ENCODE assay signal across 19 cellular contexts in genomic region chr20:40359127-40359892, GRCh38.
DNase-seq lines count a peak whose midpoint lies in the region; ATAC-seq and TF ChIP-seq lines count a peak whose summit lies in the region.
"Had no signal": no experiment of that assay in that cellular context is flagged by ENCODE, and none has a peak within 500 bp of the region (broad histone marks: within the 10 kb centered on the region; RNA-seq: fewer than 3 reads in every experiment).

No MANE protein-coding gene starts in this region.

- no peaks in the 10 kb centered on the region for H3K4me1 Mint-ChIP-seq in MCF 10A (ENCODE audit: insufficient read depth, unreplicated experiment)

- POLR2A ChIA-PET in MCF 10A (lab: Yijun Ruan, JAX), result interaction anchor here (0.9 to 1.0 kb wide), 2 partner anchors 20 to 72 kb away, joined by 3 to 4 read pairs; no protein-coding TSS in a partner anchor

- no peak overlapping the region for H3K4me3 ChIP-seq in coronary artery
- H3K4me3 ChIP-seq: BLaER1, SJSA1 had no signal

- H3K4me3 Mint-ChIP-seq in MCF 10A (ENCODE audit: unreplicated experiment), result no peak overlapping the region

- DNase-seq in SKM-1 treated with dmso at 0.1 percent for 144 hours (lab: John Stamatoyannopoulos, UW; ENCODE audit: unreplicated experiment), result peak; percentile 22
- DNase-seq in SKM-1 (lab: John Stamatoyannopoulos, UW; ENCODE audit: unreplicated experiment), result no peak
- peak; percentile 38 for DNase-seq in NOMO-1 treated with DMSO at 0.1 percent for 48 hours (lab: John Stamatoyannopoulos, UW; ENCODE audit: unreplicated experiment)
- DNase-seq in left lobe of liver (ENCODE audit: low spot score), result no peak
- DNase-seq in MCF 10A (ENCODE audit: unreplicated experiment), result no peak
- no peak for DNase-seq in coronary artery (ENCODE audit: low spot score)
- DNase-seq in activated CD4-positive, alpha-beta T cell treated with anti-CD3 and anti-CD28 coated beads, Interleukin-2, amount 50 U/mL, for 1 hour, result no peak
- DNase-seq: KBM-7; NCI-H1092 treated with DMSO at 0.1 percent for 48 hours; NCI-H1694; NCI-H510A; NCI-H748 treated with DMSO at 0.1 percent for 48 hours; NK-92 treated with Interleukin-12 subunit alpha and Interleukin-12 subunit beta, amount 100 ng/mL, for 24 hours; PC-3; RPMI8226; T-helper 1 cell had no signal

- peaks cover 3% of the 10 kb centered on the region for H3K36me3 Mint-ChIP-seq in MCF 10A (ENCODE audit: insufficient read depth, unreplicated experiment)

- no TSS peak for BruUV-seq in MCF 10A (replicated peaks; lab: Mats Ljungman, UMichigan)

- H3K27me3 Mint-ChIP-seq in MCF 10A (ENCODE audit: insufficient read depth, unreplicated experiment), result no peaks in the 10 kb centered on the region

- no peaks in the 10 kb centered on the region for H3K9me3 Mint-ChIP-seq in MCF 10A (ENCODE audit: unreplicated experiment)

- intact Hi-C loops in MCF 10A (cut with micrococcal nuclease), result no loop called here

- CTCF ChIA-PET in MCF 10A (lab: Yijun Ruan, JAX), result interaction anchor here (0.6 to 1.6 kb wide), 5 partner anchors 139 to 1094 kb away, joined by 3 to 4 read pairs (median 3); partner anchors contain the start of gene MAFB

- ATAC-seq in left lobe of liver, result peak; percentile 19
- ATAC-seq: HepG2, PC-3 had no signal

- TF ChIP-seq CTCF in MCF 10A (IDR thresholded peaks at IDR 0.05; ENCODE audit: unreplicated experiment) (no peak), coronary artery (IDR thresholded peaks at IDR 0.05) (no peak)

- no peak overlapping the region for H3K27ac ChIP-seq in coronary artery
- H3K27ac ChIP-seq: BLaER1, SJSA1 had no signal

- no peak overlapping the region for H3K27ac Mint-ChIP-seq in MCF 10A (ENCODE audit: low read depth, unreplicated experiment)

Comparison
In these comparisons a context has a peak if more than half of its experiments do, and no peak if none do; other contexts are left out.
1. DNase-seq: peak in SKM-1 treated with dmso at 0.1 percent for 144 hours (single experiment) and NOMO-1 treated with DMSO at 0.1 percent for 48 hours (single experiment); none in SKM-1 (single experiment), left lobe of liver (single experiment), MCF 10A (single experiment), coronary artery (single experiment) and activated CD4-positive, alpha-beta T cell treated with anti-CD3 and anti-CD28 coated beads, Interleukin-2, amount 50 U/mL, for 1 hour (single experiment).